9 cellular contexts compared by ENCODE assay signal in genomic region chr21:33238146-33238545, GRCh38. TPM values are rescaled to one million over a fixed set of nuclear protein-coding genes. Genes with fewer than 3 reads are reported as not detected.
DNase-seq lines count a peak whose midpoint lies in the region; ATAC-seq and TF ChIP-seq lines count a peak whose summit lies in the region.
"Had no signal": no experiment of that assay in that cellular context is flagged by ENCODE, and none has a peak within 500 bp of the region (broad histone marks: within the 10 kb centered on the region; RNA-seq: fewer than 3 reads in every experiment).

No MANE protein-coding gene starts in this region.

- no peak for TF ChIP-seq CTCF in endothelial cell (IDR thresholded peaks at IDR 0.05; ENCODE audit: unreplicated experiment)
- no peak for TF ChIP-seq CTCF in Calu3 (IDR thresholded peaks at IDR 0.05; ENCODE audit: unreplicated experiment)

- intact Hi-C loops in Calu3 (cut with micrococcal nuclease; ENCODE audit: unreplicated experiment): no loop called here

- H3K4me1 Mint-ChIP-seq in endothelial cell (ENCODE audit: unreplicated experiment): peaks cover 14% of the 10 kb centered on the region
- peaks cover 12% of the 10 kb centered on the region for H3K4me1 Mint-ChIP-seq in Calu3 (ENCODE audit: low read depth, unreplicated experiment)

- DNase-seq in ELR (ENCODE audit: low read depth): peak; percentile 9
- no peak for DNase-seq in endothelial cell (ENCODE audit: low spot score)
- DNase-seq in Calu3: no peak
- no peak for DNase-seq in HCEC 1CT
- no peak for DNase-seq in activated gamma-delta T cell treated with Interleukin-2 at 50 U/mL for 16 hours
- DNase-seq: esophagus squamous epithelium had no signal

- H3K27me3 Mint-ChIP-seq in endothelial cell (ENCODE audit: unreplicated experiment): peaks cover 5% of the 10 kb centered on the region
- H3K27me3 Mint-ChIP-seq in Calu3 (ENCODE audit: unreplicated experiment): no peaks in the 10 kb centered on the region

- H3K9me3 Mint-ChIP-seq in endothelial cell (ENCODE audit: unreplicated experiment) (no peaks in the 10 kb centered on the region), Calu3 (ENCODE audit: low read depth, unreplicated experiment) (no peaks in the 10 kb centered on the region)

- H3K27ac Mint-ChIP-seq in endothelial cell (ENCODE audit: unreplicated experiment): no peak overlapping the region
- no peak overlapping the region for H3K27ac Mint-ChIP-seq in Calu3 (ENCODE audit: unreplicated experiment)

- H3K4me3 Mint-ChIP-seq in endothelial cell (ENCODE audit: unreplicated experiment) (peak overlapping the region; percentile 37), Calu3 (ENCODE audit: low read depth, unreplicated experiment) (no peak overlapping the region)

- CTCF ChIA-PET in Calu3 (lab: Charles Lee): no interaction called here

- ATAC-seq in GM21447 (IDR thresholded peaks at IDR 0.05; ENCODE audit: unreplicated experiment): peak; percentile 6
- peak; percentile 24 for ATAC-seq in HG03521 (IDR thresholded peaks at IDR 0.05; ENCODE audit: unreplicated experiment)
- no peak for ATAC-seq in GM19023 (IDR thresholded peaks at IDR 0.05; ENCODE audit: unreplicated experiment)

- no TSS peak for BruUV-seq in Calu3 (replicated peaks; lab: Mats Ljungman, UMichigan)

- H3K36me3 Mint-ChIP-seq in endothelial cell (ENCODE audit: low read depth, unreplicated experiment) (peaks cover 42% of the 10 kb centered on the region), Calu3 (ENCODE audit: insufficient read depth, unreplicated experiment) (peaks cover 9% of the 10 kb centered on the region)

RNA-seq across cellular contexts. Expression of gene IFNAR2, which starts 8.4 kb away (rescaled TPM):
- total RNA-seq in endothelial cell (ENCODE audit: unreplicated experiment) (21.3 TPM), Calu3 (2022) (25.5 and 31.0 TPM in 2 replicates)

RNA-seq across cellular contexts. Expression of gene IL10RB, which starts 28.0 kb away (rescaled TPM):
- total RNA-seq in endothelial cell (ENCODE audit: unreplicated experiment): 13.0 TPM
- 16.0 and 18.2 TPM in 2 replicates for total RNA-seq in Calu3 (2022)
